8 cellular contexts compared by ENCODE assay signal in the genomic region with DNA sequence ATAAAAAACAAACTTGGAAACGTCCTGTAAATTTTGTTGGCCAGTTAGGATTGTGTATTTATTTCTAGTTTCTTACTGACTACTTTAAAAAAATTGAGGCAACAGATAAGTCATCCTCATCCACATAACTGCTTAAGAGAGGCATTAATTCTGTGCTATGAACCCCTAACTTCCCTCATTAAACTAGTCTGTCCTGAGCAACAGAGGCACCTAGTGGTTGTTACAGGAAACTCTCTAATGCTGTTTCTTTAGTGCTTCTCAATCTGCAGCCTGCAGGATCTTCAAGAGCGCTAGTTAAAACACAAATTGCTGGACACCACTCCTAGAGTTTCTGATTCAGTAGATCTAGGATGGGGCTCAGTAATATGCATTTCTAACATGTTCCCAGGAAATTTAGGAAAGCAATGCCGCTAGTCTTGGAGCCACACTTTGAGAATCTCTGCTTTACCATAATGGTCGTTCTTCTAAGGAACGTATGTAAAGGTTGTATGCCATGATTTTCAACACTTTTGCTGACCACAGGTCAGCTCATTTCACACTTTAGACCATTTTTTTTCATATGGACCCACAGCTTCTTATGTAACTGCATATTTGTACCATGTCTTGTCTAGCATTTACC.
DNase-seq lines count a peak whose midpoint lies in the region; ATAC-seq and TF ChIP-seq lines count a peak whose summit lies in the region.

No MANE protein-coding gene starts in this region.

- no peak overlapping the region for H3K9ac ChIP-seq in HCT116 (ENCODE audit: low read length)

- H3K36me3 Mint-ChIP-seq in osteocyte (ENCODE audit: unreplicated experiment), result no peaks in the 10 kb centered on the region

- no peak overlapping the region for H3K27ac ChIP-seq in HCT116 (ENCODE audit: low read depth, low read length)

- POLR2A ChIA-PET in HCT116 (lab: Charles Lee), result no interaction called here

- no peak for TF ChIP-seq POLR2A in HCT116 (IDR thresholded peaks at IDR 0.05; ENCODE audit: borderline replicate concordance, extremely low read depth, insufficient read depth, insufficient read length)

- H3K79me2 ChIP-seq in HCT116 (ENCODE audit: insufficient read depth, low read length), result no peaks in the 10 kb centered on the region

- no peaks in the 10 kb centered on the region for H3K4me1 ChIP-seq in HCT116 (ENCODE audit: control insufficient read depth in 1 of 2, insufficient read depth in 2 of 2, low read length in 2 of 2)

- ATAC-seq in HCT116, result no peak

- H3K27me3 Mint-ChIP-seq in osteocyte (ENCODE audit: unreplicated experiment), result no peaks in the 10 kb centered on the region

- no peak overlapping the region for H3K27ac Mint-ChIP-seq in osteocyte (ENCODE audit: unreplicated experiment)

- peak in 2 of 3 experiments; percentile 9 to 62 for DNase-seq in NCI-H1417 (lab: John Stamatoyannopoulos, UW)
- no peak for DNase-seq in NCI-H1417 treated with DMSO at 0.1 percent for 48 hours (lab: John Stamatoyannopoulos, UW)
- DNase-seq in HCT116 (ENCODE audit: low read depth, low spot score), result no peak
- peak; percentile 66 for DNase-seq in NCI-H1105 treated with DMSO at 0.1 percent for 48 hours (lab: John Stamatoyannopoulos, UW)
- peak; percentile 9 for DNase-seq in astrocyte of the hippocampus (ENCODE audit: low read depth, low spot score)
- DNase-seq in osteocyte (ENCODE audit: extremely low spot score, unreplicated experiment), result no peak
- no peak for DNase-seq in HuH-7.5 (ENCODE audit: low spot score)
- no peak for DNase-seq in activated T-cell treated with anti-CD3 and anti-CD28 coated beads, Interleukin-2, amount 50 U/mL, for 48 hours

- no peaks in the 10 kb centered on the region for H3K4me1 Mint-ChIP-seq in osteocyte (ENCODE audit: unreplicated experiment)

- H2AFZ ChIP-seq in HCT116 (ENCODE audit: low read depth, low read length, poor library complexity, severe bottlenecking), result no peak overlapping the region

- RAD21 ChIA-PET in HCT116 (lab: Charles Lee; ENCODE audit: low non-redundant PET in 1 of 2, low total read pairs in 2 of 2, uncharacterized antibody in 2 of 2, unreplicated experiment in 2 of 2), result no interaction called here

- TF ChIP-seq RAD21 in HCT116 (IDR thresholded peaks at IDR 0.05; ENCODE audit: low read depth), result no peak

- no peaks in the 10 kb centered on the region for H3K9me3 Mint-ChIP-seq in osteocyte (ENCODE audit: unreplicated experiment)

- BruUV-seq in HCT116 (replicated peaks; lab: Mats Ljungman, UMichigan), result no TSS peak

- CTCF ChIA-PET in HCT116 (lab: Charles Lee), result no interaction called here

- no peaks in the 10 kb centered on the region for H3K9me2 ChIP-seq in HCT116 (ENCODE audit: insufficient read depth)

- H3K4me2 ChIP-seq in HCT116 (ENCODE audit: low read length), result no peak overlapping the region

- H4K20me1 ChIP-seq in HCT116 (ENCODE audit: insufficient read depth), result no peaks in the 10 kb centered on the region

- H3K9me3 ChIP-seq in HCT116 (ENCODE audit: control insufficient read depth in 1 of 2, insufficient read depth in 1 of 2, low read depth in 1 of 2, low read length in 2 of 2), result peaks cover 5 to 8% of the 10 kb centered on the region in 2 experiments; a peak in 2 of 4 replicates

- TF ChIP-seq CTCF in HCT116 (IDR thresholded peaks at IDR 0.05 in 2 of 3, conservative IDR thresholded peaks at IDR 0.05 in 1 of 3; ENCODE audit: borderline replicate concordance in 1 of 3, insufficient read depth in 1 of 3, low read depth in 2 of 3, low read length in 2 of 3), result peak in 2 of 3 experiments; percentile 17 to 40; a peak in 3 of 6 replicates
- peak; percentile 39 for TF ChIP-seq CTCF in osteocyte (IDR thresholded peaks at IDR 0.05)

- no peaks in the 10 kb centered on the region for H3K36me3 ChIP-seq in HCT116 (ENCODE audit: control insufficient read depth in 1 of 2, insufficient read depth in 2 of 2, low read length in 2 of 2)

- intact Hi-C loops in HCT116 (cut with micrococcal nuclease), result no loop called here

- no peak overlapping the region for H3K4me3 Mint-ChIP-seq in osteocyte (ENCODE audit: unreplicated experiment)

- H3K27me3 ChIP-seq in HCT116 (ENCODE audit: insufficient read depth, low read length), result no peaks in the 10 kb centered on the region

- H3K4me3 ChIP-seq in HCT116 (replicated peaks in 1 of 2; ENCODE audit: low read depth in 1 of 2, low read length in 2 of 2), result no peak overlapping the region

TF ChIP-seq in HCT116, 20 proteins besides CTCF, POLR2A, EP300 and RAD21:
- no peak for TF ChIP-seq ZFX (IDR thresholded peaks at IDR 0.05)
- TF ChIP-seq SIN3A (IDR thresholded peaks at IDR 0.05; ENCODE audit: low read depth), result no peak
- no peak for TF ChIP-seq EZH2 (IDR thresholded peaks at IDR 0.05)
- TF ChIP-seq YY1 (IDR thresholded peaks at IDR 0.05; ENCODE audit: extremely low read depth, insufficient replicate concordance, low read depth, low read length), result no peak
- TF ChIP-seq, protein P1, sequence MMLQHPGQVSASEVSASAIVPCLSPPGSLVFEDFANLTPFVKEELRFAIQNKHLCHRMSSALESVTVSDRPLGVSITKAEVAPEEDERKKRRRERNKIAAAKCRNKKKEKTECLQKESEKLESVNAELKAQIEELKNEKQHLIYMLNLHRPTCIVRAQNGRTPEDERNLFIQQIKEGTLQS (IDR thresholded peaks at IDR 0.05), result no peak
- no peak for TF ChIP-seq JUND (IDR thresholded peaks at IDR 0.05)
- no peak for TF ChIP-seq ZNF274 (IDR thresholded peaks at IDR 0.05; ENCODE audit: low read depth, low read length)
- no peak for TF ChIP-seq SP1 (IDR thresholded peaks at IDR 0.05; ENCODE audit: low read depth)
- TF ChIP-seq, protein P2, sequence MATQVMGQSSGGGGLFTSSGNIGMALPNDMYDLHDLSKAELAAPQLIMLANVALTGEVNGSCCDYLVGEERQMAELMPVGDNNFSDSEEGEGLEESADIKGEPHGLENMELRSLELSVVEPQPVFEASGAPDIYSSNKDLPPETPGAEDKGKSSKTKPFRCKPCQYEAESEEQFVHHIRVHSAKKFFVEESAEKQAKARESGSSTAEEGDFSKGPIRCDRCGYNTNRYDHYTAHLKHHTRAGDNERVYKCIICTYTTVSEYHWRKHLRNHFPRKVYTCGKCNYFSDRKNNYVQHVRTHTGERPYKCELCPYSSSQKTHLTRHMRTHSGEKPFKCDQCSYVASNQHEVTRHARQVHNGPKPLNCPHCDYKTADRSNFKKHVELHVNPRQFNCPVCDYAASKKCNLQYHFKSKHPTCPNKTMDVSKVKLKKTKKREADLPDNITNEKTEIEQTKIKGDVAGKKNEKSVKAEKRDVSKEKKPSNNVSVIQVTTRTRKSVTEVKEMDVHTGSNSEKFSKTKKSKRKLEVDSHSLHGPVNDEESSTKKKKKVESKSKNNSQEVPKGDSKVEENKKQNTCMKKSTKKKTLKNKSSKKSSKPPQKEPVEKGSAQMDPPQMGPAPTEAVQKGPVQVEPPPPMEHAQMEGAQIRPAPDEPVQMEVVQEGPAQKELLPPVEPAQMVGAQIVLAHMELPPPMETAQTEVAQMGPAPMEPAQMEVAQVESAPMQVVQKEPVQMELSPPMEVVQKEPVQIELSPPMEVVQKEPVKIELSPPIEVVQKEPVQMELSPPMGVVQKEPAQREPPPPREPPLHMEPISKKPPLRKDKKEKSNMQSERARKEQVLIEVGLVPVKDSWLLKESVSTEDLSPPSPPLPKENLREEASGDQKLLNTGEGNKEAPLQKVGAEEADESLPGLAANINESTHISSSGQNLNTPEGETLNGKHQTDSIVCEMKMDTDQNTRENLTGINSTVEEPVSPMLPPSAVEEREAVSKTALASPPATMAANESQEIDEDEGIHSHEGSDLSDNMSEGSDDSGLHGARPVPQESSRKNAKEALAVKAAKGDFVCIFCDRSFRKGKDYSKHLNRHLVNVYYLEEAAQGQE (IDR thresholded peaks at IDR 0.05; ENCODE audit: low read depth), result no peak
- TF ChIP-seq CEBPB (IDR thresholded peaks at IDR 0.05; ENCODE audit: low read depth), result no peak
- TF ChIP-seq, protein P3, sequence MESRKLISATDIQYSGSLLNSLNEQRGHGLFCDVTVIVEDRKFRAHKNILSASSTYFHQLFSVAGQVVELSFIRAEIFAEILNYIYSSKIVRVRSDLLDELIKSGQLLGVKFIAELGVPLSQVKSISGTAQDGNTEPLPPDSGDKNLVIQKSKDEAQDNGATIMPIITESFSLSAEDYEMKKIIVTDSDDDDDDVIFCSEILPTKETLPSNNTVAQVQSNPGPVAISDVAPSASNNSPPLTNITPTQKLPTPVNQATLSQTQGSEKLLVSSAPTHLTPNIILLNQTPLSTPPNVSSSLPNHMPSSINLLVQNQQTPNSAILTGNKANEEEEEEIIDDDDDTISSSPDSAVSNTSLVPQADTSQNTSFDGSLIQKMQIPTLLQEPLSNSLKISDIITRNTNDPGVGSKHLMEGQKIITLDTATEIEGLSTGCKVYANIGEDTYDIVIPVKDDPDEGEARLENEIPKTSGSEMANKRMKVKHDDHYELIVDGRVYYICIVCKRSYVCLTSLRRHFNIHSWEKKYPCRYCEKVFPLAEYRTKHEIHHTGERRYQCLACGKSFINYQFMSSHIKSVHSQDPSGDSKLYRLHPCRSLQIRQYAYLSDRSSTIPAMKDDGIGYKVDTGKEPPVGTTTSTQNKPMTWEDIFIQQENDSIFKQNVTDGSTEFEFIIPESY (IDR thresholded peaks at IDR 0.05; ENCODE audit: extremely low read depth, insufficient replicate concordance, low read length), result no peak
- no peak for TF ChIP-seq TCF7L2 (IDR thresholded peaks at IDR 0.05; ENCODE audit: borderline replicate concordance, extremely low read depth, insufficient read depth, insufficient read length)
- TF ChIP-seq POLR2AphosphoS5 (IDR thresholded peaks at IDR 0.05; ENCODE audit: low read depth, low read length), result no peak
- TF ChIP-seq, protein P4, sequence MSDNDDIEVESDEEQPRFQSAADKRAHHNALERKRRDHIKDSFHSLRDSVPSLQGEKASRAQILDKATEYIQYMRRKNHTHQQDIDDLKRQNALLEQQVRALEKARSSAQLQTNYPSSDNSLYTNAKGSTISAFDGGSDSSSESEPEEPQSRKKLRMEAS (IDR thresholded peaks at IDR 0.05), result no peak
- TF ChIP-seq ELF1 (IDR thresholded peaks at IDR 0.05; ENCODE audit: borderline replicate concordance, low read depth), result no peak

Comparison
In these comparisons a context has a peak if more than half of its experiments do, and no peak if none do; other contexts are left out.
1. DNase-seq: peak in NCI-H1417 (2 of 3), NCI-H1105 treated with DMSO at 0.1 percent for 48 hours (single experiment) and astrocyte of the hippocampus (single experiment); none in NCI-H1417 treated with DMSO at 0.1 percent for 48 hours (single experiment), HCT116 (single experiment), osteocyte (single experiment), HuH-7.5 (single experiment) and activated T-cell treated with anti-CD3 and anti-CD28 coated beads, Interleukin-2, amount 50 U/mL, for 48 hours (0 of 2).